ENCODE assay signal across 21 cellular contexts in genomic region chr11:32152821-32153220, GRCh38.
DNase-seq lines count a peak whose midpoint lies in the region; FAIRE-seq and TF ChIP-seq lines count a peak whose summit lies in the region.
"Had no signal": no experiment of that assay in that cellular context is flagged by ENCODE, and none has a peak within 500 bp of the region (broad histone marks: within the 10 kb centered on the region; RNA-seq: fewer than 3 reads in every experiment).

No MANE protein-coding gene starts in this region.

- H3K4me2 ChIP-seq in BLaER1 treated with 17β-estradiol and CSF1 and Interleukin-3, amounts not matched to agents 10 nM and 100 nM = peak overlapping the region in 8 of 11 experiments; percentile 1 to 64 (median 38); a peak in 11 of 22 replicates
- H3K4me2 ChIP-seq in endothelial cell of umbilical vein (ENCODE audit: insufficient read depth, low read length) = no peak overlapping the region
- H3K4me2 ChIP-seq in neural progenitor cell = no peak overlapping the region
- H3K4me2 ChIP-seq: A549, BLaER1 had no signal

- BruUV-seq in endothelial cell of umbilical vein (replicated peaks; lab: Mats Ljungman, UMichigan) = no TSS peak

- H3K4me3 Mint-ChIP-seq in neural progenitor cell = no peak overlapping the region
- H3K4me3 Mint-ChIP-seq: CD8-positive, alpha-beta memory T cell; HFFc6 had no signal

- peaks cover 7% of the 10 kb centered on the region for H3K9me3 Mint-ChIP-seq in neural progenitor cell
- H3K9me3 Mint-ChIP-seq: HFFc6 had no signal

- H3K4me1 ChIP-seq in BLaER1 treated with 17β-estradiol and CSF1 and Interleukin-3, amounts not matched to agents 10 nM and 100 nM = peaks cover 0 to 19% (median 8%) of the 10 kb centered on the region in 10 experiments; a peak in 11 of 20 replicates
- H3K4me1 ChIP-seq in endothelial cell of umbilical vein (ENCODE audit: control insufficient read depth, extremely low read depth, insufficient read depth, low read length) = peaks cover 2% of the 10 kb centered on the region
- H3K4me1 ChIP-seq in neural progenitor cell = peaks cover 3% of the 10 kb centered on the region
- H3K4me1 ChIP-seq: A549, BLaER1, Caco-2 had no signal

- no peaks in the 10 kb centered on the region for H3K36me3 ChIP-seq in BLaER1 treated with 17β-estradiol and CSF1 and Interleukin-3, amounts not matched to agents 10 nM and 100 nM
- no peaks in the 10 kb centered on the region for H3K36me3 ChIP-seq in endothelial cell of umbilical vein (ENCODE audit: control insufficient read depth in 2 of 2, extremely low read depth in 1 of 2, insufficient read depth in 2 of 2, low read length in 2 of 2)
- H3K36me3 ChIP-seq in neural progenitor cell = no peaks in the 10 kb centered on the region
- H3K36me3 ChIP-seq: BLaER1 had no signal

- no peaks in the 10 kb centered on the region for H3K79me2 ChIP-seq in endothelial cell of umbilical vein (ENCODE audit: control insufficient read depth, insufficient read depth, low read length)
- H3K79me2 ChIP-seq in neural progenitor cell (ENCODE audit: low read depth) = no peaks in the 10 kb centered on the region

- H3K9me1 ChIP-seq in endothelial cell of umbilical vein (replicated peaks; ENCODE audit: control insufficient read depth, extremely low read depth, insufficient read depth, low read length) = no peaks in the 10 kb centered on the region

- H4K20me1 ChIP-seq in BLaER1 treated with 17β-estradiol and CSF1 and Interleukin-3, amounts not matched to agents 10 nM and 100 nM = no peaks in the 10 kb centered on the region
- H4K20me1 ChIP-seq in endothelial cell of umbilical vein (replicated peaks; ENCODE audit: control insufficient read depth, extremely low read depth, insufficient read depth, low read length) (no peaks in the 10 kb centered on the region), neural progenitor cell (ENCODE audit: low read depth) (no peaks in the 10 kb centered on the region)
- H4K20me1 ChIP-seq: BLaER1 had no signal

- no peak overlapping the region for H3K27ac Mint-ChIP-seq in neural progenitor cell
- H3K27ac Mint-ChIP-seq: CD8-positive, alpha-beta memory T cell; HFFc6 had no signal

- TF ChIP-seq POLR2A in endothelial cell of umbilical vein (IDR thresholded peaks at IDR 0.05; ENCODE audit: low read depth, low read length) = no peak

- H3K9ac ChIP-seq in BLaER1 treated with 17β-estradiol and CSF1 and Interleukin-3, amounts not matched to agents 10 nM and 100 nM = no peak overlapping the region
- no peak overlapping the region for H3K9ac ChIP-seq in endothelial cell of umbilical vein (replicated peaks; ENCODE audit: extremely low read depth, insufficient read depth, low read length)
- no peak overlapping the region for H3K9ac ChIP-seq in neural progenitor cell
- H3K9ac ChIP-seq: BLaER1 had no signal

- H2AFZ ChIP-seq in endothelial cell of umbilical vein (ENCODE audit: low read depth, low read length) (no peak overlapping the region), neural progenitor cell (replicated peaks) (peak overlapping the region; percentile 15)

- CTCF ChIA-PET in endothelial cell of umbilical vein (lab: Charles Lee) = interaction anchor here (1.0 to 6.2 kb wide), 8 partner anchors 10 to 511 kb away, joined by 3 to 97 read pairs (median 5); no protein-coding TSS in a partner anchor

- dilution Hi-C loops in endothelial cell of umbilical vein (cut with MboI; ENCODE audit: extremely low pct_ligation_motif_present, low sequenced_read_pairs) = loop anchor here (25.0 kb wide), 1 partner anchor 116 kb away; no protein-coding TSS in a partner anchor

- H3K36me3 Mint-ChIP-seq in neural progenitor cell = no peaks in the 10 kb centered on the region
- H3K36me3 Mint-ChIP-seq: CD8-positive, alpha-beta memory T cell had no signal

- H3K9me3 ChIP-seq in BLaER1 treated with 17β-estradiol and CSF1 and Interleukin-3, amounts not matched to agents 10 nM and 100 nM (replicated peaks in 1 of 11) = peaks cover 0 to 14% (median 4%) of the 10 kb centered on the region in 11 experiments; a peak in 6 of 22 replicates
- no peaks in the 10 kb centered on the region for H3K9me3 ChIP-seq in endothelial cell of umbilical vein (replicated peaks; ENCODE audit: control insufficient read depth, insufficient read depth, low read length)
- no peaks in the 10 kb centered on the region for H3K9me3 ChIP-seq in neural progenitor cell (ENCODE audit: low read depth)
- H3K9me3 ChIP-seq: A549, BLaER1, Caco-2 had no signal

- in situ Hi-C loops in ACHN (cut with HindIII; ENCODE audit: low pct_ligation_motif_present, low pct_unique_long_range_greater_than_20kb, low sequenced_read_pairs) = loop anchor here (25.0 kb wide), 1 partner anchor 91 kb away; no protein-coding TSS in a partner anchor

- peak; percentile 7 for DNase-seq in NCI-H82 (lab: John Stamatoyannopoulos, UW)
- DNase-seq in NCI-H82 treated with DMSO at 0.1 percent for 48 hours (lab: John Stamatoyannopoulos, UW; ENCODE audit: unreplicated experiment) = no peak
- no peak for DNase-seq in endothelial cell of umbilical vein (ENCODE audit: low read depth, low spot score)
- no peak for DNase-seq in neural progenitor cell (ENCODE audit: low spot score)
- DNase-seq in DMS 273 treated with DMSO at 0.1 percent for 48 hours (lab: John Stamatoyannopoulos, UW) = no peak
- DNase-seq in ACHN = no peak
- DNase-seq: Caco-2; CD8-positive, alpha-beta memory T cell; DMS153; DMS79; GDM1; GOT3; H7; HFFc6; IMR-90 had no signal

- H3K4me1 Mint-ChIP-seq in neural progenitor cell = no peaks in the 10 kb centered on the region

- peaks cover 5% of the 10 kb centered on the region for H3K27me3 Mint-ChIP-seq in neural progenitor cell (ENCODE audit: insufficient read depth, low read depth)

- TF ChIP-seq CTCF in endothelial cell of umbilical vein (IDR thresholded peaks at IDR 0.05; ENCODE audit: extremely low read depth in 1 of 2, insufficient read depth in 1 of 2, low read depth in 1 of 2, low read length in 2 of 2) (no peak), neural progenitor cell (IDR thresholded peaks at IDR 0.05) (no peak)

- H3K27me3 ChIP-seq in BLaER1 treated with 17β-estradiol and CSF1 and Interleukin-3, amounts not matched to agents 10 nM and 100 nM = no peaks in the 10 kb centered on the region
- no peaks in the 10 kb centered on the region for H3K27me3 ChIP-seq in endothelial cell of umbilical vein (ENCODE audit: control insufficient read depth in 2 of 2, insufficient read depth in 2 of 2, low read length in 2 of 2)
- no peaks in the 10 kb centered on the region for H3K27me3 ChIP-seq in neural progenitor cell
- H3K27me3 ChIP-seq: BLaER1 had no signal

- no peak overlapping the region for H3K27ac ChIP-seq in BLaER1 treated with 17β-estradiol and CSF1 and Interleukin-3, amounts not matched to agents 10 nM and 100 nM
- no peak overlapping the region for H3K27ac ChIP-seq in endothelial cell of umbilical vein (ENCODE audit: insufficient read depth, low read depth, low read length)
- H3K27ac ChIP-seq in neural progenitor cell = no peak overlapping the region
- H3K27ac ChIP-seq: 22Rv1, A549, BLaER1 had no signal

- intact Hi-C loops in endothelial cell of umbilical vein (cut with micrococcal nuclease) = loop anchor here (5.0 kb wide), 1 partner anchor 51 kb away; no protein-coding TSS in a partner anchor

- H3K4me3 ChIP-seq in BLaER1 treated with 17β-estradiol and CSF1 and Interleukin-3, amounts not matched to agents 10 nM and 100 nM = no peak overlapping the region
- no peak overlapping the region for H3K4me3 ChIP-seq in endothelial cell of umbilical vein (replicated peaks in 1 of 3; ENCODE audit: insufficient read depth in 1 of 3, low read depth in 1 of 3, low read length in 3 of 3)
- H3K4me3 ChIP-seq in neural progenitor cell = no peak overlapping the region
- H3K4me3 ChIP-seq: A549, BLaER1 had no signal

- POLR2A ChIA-PET in endothelial cell of umbilical vein (lab: Charles Lee) = no interaction called here

- H3F3A ChIP-seq in neural progenitor cell (ENCODE audit: low read depth) = no peaks in the 10 kb centered on the region

- no peak for FAIRE-seq in endothelial cell of umbilical vein (lab: Jason Lieb, UNC)
- FAIRE-seq: A549, D721Med, HTR-8/SVneo had no signal

TF ChIP-seq in endothelial cell of umbilical vein, 7 proteins besides CTCF, POLR2A, EP300 and RAD21:
- peak; percentile 44 for TF ChIP-seq GATA2 (IDR thresholded peaks at IDR 0.05; ENCODE audit: insufficient read depth, insufficient read length, low read depth, low read length)
- TF ChIP-seq POLR2AphosphoS5 (IDR thresholded peaks at IDR 0.05; ENCODE audit: insufficient read depth, low read depth, low read length) = no peak
- TF ChIP-seq JUN (IDR thresholded peaks at IDR 0.05; ENCODE audit: borderline replicate concordance, insufficient read depth, insufficient read length, low read depth) = no peak
- TF ChIP-seq FOS (IDR thresholded peaks at IDR 0.05; ENCODE audit: borderline replicate concordance, insufficient read depth, low read length) = no peak
- TF ChIP-seq MYC (IDR thresholded peaks at IDR 0.05; ENCODE audit: low read depth, low read length) = no peak

Comparison
In these comparisons a context has a peak if more than half of its experiments do, and no peak if none do; other contexts are left out.
1. H3K4me2 ChIP-seq: peak in BLaER1 treated with 17β-estradiol and CSF1 and Interleukin-3, amounts not matched to agents 10 nM and 100 nM (8 of 11); none in endothelial cell of umbilical vein (single experiment) and neural progenitor cell (single experiment).